ENCODE assay signal across 24 cellular contexts in the genomic region with DNA sequence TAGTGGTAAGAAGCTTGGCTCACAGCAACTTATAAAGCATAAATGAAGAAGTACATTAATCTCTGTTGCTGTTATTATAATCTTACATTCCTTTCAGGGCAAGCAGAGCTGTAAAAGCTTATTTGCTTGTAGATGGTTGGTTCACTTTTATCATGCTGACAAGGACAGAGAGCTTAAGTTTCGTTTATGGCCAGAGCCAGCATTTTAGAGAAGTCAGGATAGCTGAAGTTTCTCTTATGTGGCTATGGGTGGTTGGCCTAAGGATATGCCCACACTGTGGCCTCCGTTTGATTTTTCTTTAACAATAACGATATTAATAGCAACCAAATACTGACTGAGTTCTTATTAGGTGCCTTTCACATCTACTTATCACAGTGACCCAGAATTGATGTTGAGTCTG.
"Had no signal": no experiment of that assay in that cellular context is flagged by ENCODE, and none has a peak within 500 bp of the region (broad histone marks: within the 10 kb centered on the region; RNA-seq: fewer than 3 reads in every experiment).

No MANE protein-coding gene starts in this region.

- H3K27me3 Mint-ChIP-seq: activated B cell treated with CpG ODN at 0.5 μM for 24 hours; activated naive CD8-positive, alpha-beta T cell; stimulated activated naive CD8-positive, alpha-beta T cell treated with anti-CD3 and anti-CD28 coated beads, Interleukin-15, Interleukin-2, amounts not matched to agents 100 ng/mL and 50 ng/mL, for 24 hours had no signal

- H3K4me1 Mint-ChIP-seq: nephron had no signal

- H3K4me3 Mint-ChIP-seq: activated B cell treated with CpG ODN at 0.5 μM for 24 hours; activated naive CD8-positive, alpha-beta T cell; activated T-cell treated with anti-CD3 and anti-CD28 coated beads, Interleukin-2, amount 50 U/mL, for 4 hours; nephron; stimulated activated naive CD8-positive, alpha-beta T cell treated with anti-CD3 and anti-CD28 coated beads, Interleukin-15, Interleukin-2, amounts not matched to agents 100 ng/mL and 50 ng/mL, for 24 hours; T-helper 2 cell treated with Interferon-gamma antibody and Interleukin-4, amounts not matched to agents 5 μg/mL and 100 μg/mL, for 36 hours had no signal

- DNase-seq: activated B cell treated with CpG ODN at 0.5 μM for 24 hours; activated CD4-positive, alpha-beta T cell treated with anti-CD3 and anti-CD28 coated beads for 4 hours; activated CD4-positive, alpha-beta T cell treated with anti-CD3 and anti-CD28 coated beads, Interleukin-2, amount 50 U/mL, for 48 hours; activated CD8-positive, alpha-beta memory T cell treated with anti-CD3 and anti-CD28 coated beads, Interleukin-2, amount 50 U/mL, for 48 hours; activated naive CD4-positive, alpha-beta T cell; activated T-cell treated with anti-CD3 and anti-CD28 coated beads, Interleukin-2, amount 50 U/mL, for 4 hours; adrenal gland; brain microvascular endothelial cell; dermis blood vessel endothelial cell; effector memory CD4-positive, alpha-beta T cell; foreskin keratinocyte; glutamatergic neuron; hippocampal formation; kidney glomerular epithelial cell; left ventricle myocardium superior; mammary epithelial cell; ovary; spleen; stimulated activated CD4-positive, alpha-beta T cell treated with anti-CD3 and anti-CD28 coated beads, Interleukin-4, amount 100 ng/mL, for 1 hour had no signal

- ATAC-seq: activated T-cell treated with anti-CD3 and anti-CD28 coated beads, Interleukin-2, amount 50 U/mL, for 4 hours; foreskin keratinocyte; left ventricle myocardium superior had no signal

- H3K9me3 Mint-ChIP-seq: activated B cell treated with CpG ODN at 0.5 μM for 24 hours; activated T-cell treated with anti-CD3 and anti-CD28 coated beads, Interleukin-2, amount 50 U/mL, for 4 hours; activated T-helper 2 cell treated with anti-CD3 and anti-CD28 coated beads, Interferon-gamma antibody, Interleukin-2, Interleukin-4, amounts not matched to agents 10 μg/mL and 5 μg/mL and 100 μg/mL, durations not matched to agents 14 hours and 24 hours and 36 hours; nephron; stimulated activated naive CD8-positive, alpha-beta T cell treated with anti-CD3 and anti-CD28 coated beads, Interleukin-15, Interleukin-2, amounts not matched to agents 100 ng/mL and 50 ng/mL, for 24 hours; T-helper 2 cell treated with Interferon-gamma antibody and Interleukin-4, amounts not matched to agents 5 μg/mL and 100 μg/mL, for 36 hours had no signal

- H3K27ac Mint-ChIP-seq: activated B cell treated with CpG ODN at 0.5 μM for 24 hours; activated naive CD8-positive, alpha-beta T cell; activated T-helper 2 cell treated with anti-CD3 and anti-CD28 coated beads, Interferon-gamma antibody, Interleukin-2, Interleukin-4, amounts not matched to agents 10 μg/mL and 5 μg/mL and 100 μg/mL, durations not matched to agents 14 hours and 24 hours and 36 hours; nephron; stimulated activated naive CD8-positive, alpha-beta T cell treated with anti-CD3 and anti-CD28 coated beads, Interleukin-15, Interleukin-2, amounts not matched to agents 100 ng/mL and 50 ng/mL, for 24 hours; T-helper 2 cell treated with Interferon-gamma antibody and Interleukin-4, amounts not matched to agents 5 μg/mL and 100 μg/mL, for 36 hours had no signal
